21 cellular contexts compared by ENCODE assay signal in genomic region chr4:17934286-17934685, GRCh38.
A peak's percentile ranks its signal among the peaks of the same experiment; 100 is the strongest.
DNase-seq lines count a peak whose midpoint lies in the region; ATAC-seq and TF ChIP-seq lines count a peak whose summit lies in the region.
"Had no signal": no experiment of that assay in that cellular context is flagged by ENCODE, and none has a peak within 500 bp of the region (broad histone marks: within the 10 kb centered on the region; RNA-seq: fewer than 3 reads in every experiment).

No MANE protein-coding gene starts in this region.

- H3K27ac ChIP-seq in cardiac muscle cell: no peak overlapping the region
- H3K27ac ChIP-seq in RWPE2 (ENCODE audit: poor library complexity, severe bottlenecking): no peak overlapping the region
- H3K27ac ChIP-seq in CD8-positive, alpha-beta T cell (ENCODE audit: low read depth, low read length): no peak overlapping the region
- H3K27ac ChIP-seq: A549 had no signal

- H3K36me3 ChIP-seq in cardiac muscle cell (no peaks in the 10 kb centered on the region), RWPE2 (ENCODE audit: low read depth) (no peaks in the 10 kb centered on the region)
- no peaks in the 10 kb centered on the region for H3K36me3 ChIP-seq in CD8-positive, alpha-beta T cell (ENCODE audit: insufficient read depth, low read length)

- H3K4me1 ChIP-seq in cardiac muscle cell (ENCODE audit: low read depth): no peaks in the 10 kb centered on the region
- peaks cover 8% of the 10 kb centered on the region for H3K4me1 ChIP-seq in RWPE2 (ENCODE audit: insufficient read depth, poor library complexity, severe bottlenecking)
- no peaks in the 10 kb centered on the region for H3K4me1 ChIP-seq in CD8-positive, alpha-beta T cell (ENCODE audit: insufficient read depth, low read length)
- H3K4me1 ChIP-seq: A549 had no signal

- no peaks in the 10 kb centered on the region for H3K27me3 ChIP-seq in cardiac muscle cell
- H3K27me3 ChIP-seq in RWPE2 (ENCODE audit: insufficient read depth, poor library complexity, severe bottlenecking): no peaks in the 10 kb centered on the region
- H3K27me3 ChIP-seq in CD8-positive, alpha-beta T cell (ENCODE audit: insufficient read depth, low read length): no peaks in the 10 kb centered on the region

- no peaks in the 10 kb centered on the region for H3K27me3 Mint-ChIP-seq in CD8-positive, alpha-beta T cell (ENCODE audit: low read depth)
- H3K27me3 Mint-ChIP-seq: activated naive CD8-positive, alpha-beta T cell treated with anti-CD3 and anti-CD28 coated beads, Interleukin-2, amount 10 ng/mL, durations not matched to agents 7 days and 5 days; central memory CD8-positive, alpha-beta T cell; progenitor cell of endocrine pancreas had no signal

- H3K27ac Mint-ChIP-seq in CD8-positive, alpha-beta T cell: no peak overlapping the region
- H3K27ac Mint-ChIP-seq: activated naive CD8-positive, alpha-beta T cell treated with anti-CD3 and anti-CD28 coated beads, Interleukin-2, amount 10 ng/mL, durations not matched to agents 7 days and 5 days had no signal

- POLR2A ChIA-PET in CD8-positive, alpha-beta T cell (lab: Charles Lee): no interaction called here

- CTCF ChIA-PET in CD8-positive, alpha-beta T cell (lab: Charles Lee): no interaction called here

- peaks cover 21% of the 10 kb centered on the region for H3K9me3 Mint-ChIP-seq in CD8-positive, alpha-beta T cell

- no peaks in the 10 kb centered on the region for H3K4me1 Mint-ChIP-seq in CD8-positive, alpha-beta T cell (ENCODE audit: low read depth)
- H3K4me1 Mint-ChIP-seq: activated naive CD8-positive, alpha-beta T cell treated with anti-CD3 and anti-CD28 coated beads, Interleukin-2, amount 10 ng/mL, durations not matched to agents 7 days and 5 days; central memory CD8-positive, alpha-beta T cell had no signal

- no peak overlapping the region for H3K4me3 Mint-ChIP-seq in CD8-positive, alpha-beta T cell
- H3K4me3 Mint-ChIP-seq: activated naive CD8-positive, alpha-beta T cell treated with anti-CD3 and anti-CD28 coated beads, Interleukin-2, amount 10 ng/mL, durations not matched to agents 7 days and 5 days; central memory CD8-positive, alpha-beta T cell had no signal

- DNase-seq in cardiac muscle cell (ENCODE audit: low read depth in 1 of 2, low spot score in 1 of 2) (peak in 1 of 2 donors; percentile 29), left cardiac atrium (no peak), RWPE2 (ENCODE audit: low spot score) (no peak), fibroblast of peridontal ligament (ENCODE audit: extremely low read depth) (peak; percentile 46), C1 segment of cervical spinal cord (lab: John Stamatoyannopoulos, UW) (no peak), HPDE6-E6E7 (ENCODE audit: extremely low spot score) (no peak)
- no peak for DNase-seq in CD8-positive, alpha-beta T cell
- DNase-seq: activated CD4-positive, alpha-beta T cell treated with anti-CD3 and anti-CD28 coated beads, Interleukin-2, amount 50 U/mL, for 1 hour; activated naive CD8-positive, alpha-beta T cell treated with anti-CD3 and anti-CD28 coated beads, Interleukin-2, amount 10 ng/mL, durations not matched to agents 7 days and 5 days; activated T-cell treated with anti-CD3 and anti-CD28 coated beads for 4 hours; Kasumi-1; NCI-H187; NCI-H524; stimulated activated CD4-positive, alpha-beta T cell treated with anti-CD3 and anti-CD28 coated beads, Interleukin-12 subunit alpha, Interleukin-12 subunit beta, amount 100 ng/mL, for 4 hours; stimulated activated naive CD4-positive, alpha-beta T cell had no signal

- ATAC-seq in left cardiac atrium (no peak), RWPE2 (ENCODE audit: low read depth) (no peak), HG02763 (IDR thresholded peaks at IDR 0.05; ENCODE audit: unreplicated experiment) (no peak)
- no peak for ATAC-seq in CD8-positive, alpha-beta T cell
- ATAC-seq: A549, Panc1 had no signal

- H3K9me3 ChIP-seq in cardiac muscle cell (ENCODE audit: low read depth): no peaks in the 10 kb centered on the region
- H3K9me3 ChIP-seq in RWPE2 (ENCODE audit: severe bottlenecking): no peaks in the 10 kb centered on the region
- H3K9me3 ChIP-seq in CD8-positive, alpha-beta T cell (ENCODE audit: low read length): no peaks in the 10 kb centered on the region
- H3K9me3 ChIP-seq: A549 had no signal

- peak; percentile 21 for TF ChIP-seq CTCF in cardiac muscle cell (IDR thresholded peaks at IDR 0.05; ENCODE audit: low read depth, low read length)
- TF ChIP-seq CTCF in RWPE2 (IDR thresholded peaks at IDR 0.05; ENCODE audit: poor library complexity, severe bottlenecking): peak; percentile 38
- no peak for TF ChIP-seq CTCF in CD8-positive, alpha-beta T cell (IDR thresholded peaks at IDR 0.05)

- H3K4me3 ChIP-seq in cardiac muscle cell (no peak overlapping the region), RWPE2 (ENCODE audit: severe bottlenecking) (no peak overlapping the region)
- no peak overlapping the region for H3K4me3 ChIP-seq in CD8-positive, alpha-beta T cell (ENCODE audit: low read depth, low read length)
- H3K4me3 ChIP-seq: A549, lung had no signal

- H3K36me3 Mint-ChIP-seq in CD8-positive, alpha-beta T cell: peaks cover 52% of the 10 kb centered on the region

- intact Hi-C loops in left cardiac atrium (cut with DNase I): no loop called here
- intact Hi-C loops in CD8-positive, alpha-beta T cell (cut with DNase I, micrococcal nuclease): no loop called here
